Comparison of ENCODE assay signal across 8 cellular contexts in genomic region chr14:50943261-50943942, GRCh38. TPM values are rescaled to one million over a fixed set of nuclear protein-coding genes. Genes with fewer than 3 reads are reported as not detected.
DNase-seq lines count a peak whose midpoint lies in the region; ATAC-seq and TF ChIP-seq lines count a peak whose summit lies in the region.

No MANE protein-coding gene starts in this region.

- peaks cover 6% of the 10 kb centered on the region for H3K4me1 ChIP-seq in CD8-positive, alpha-beta memory T cell (ENCODE audit: insufficient read depth, low read length)
- peaks cover 15% of the 10 kb centered on the region for H3K4me1 ChIP-seq in Loucy (ENCODE audit: insufficient read depth, low read length, poor library complexity, severe bottlenecking)

- no peaks in the 10 kb centered on the region for H3K36me3 ChIP-seq in CD8-positive, alpha-beta memory T cell (ENCODE audit: insufficient read depth, low read length)
- no peaks in the 10 kb centered on the region for H3K36me3 ChIP-seq in Loucy (ENCODE audit: insufficient read depth, low read length)

- H3K4me3 ChIP-seq in CD8-positive, alpha-beta memory T cell (ENCODE audit: low read length): peak overlapping the region; percentile 58
- H3K4me3 ChIP-seq in Loucy (ENCODE audit: low read length, poor library complexity, severe bottlenecking): peak overlapping the region; percentile 81

- no peak for ATAC-seq in stimulated activated naive CD8-positive, alpha-beta T cell treated with anti-CD3 and anti-CD28 coated beads, Interleukin-15, amount 100 ng/mL, for 72 hours
- no peak for ATAC-seq in GM19455 (IDR thresholded peaks at IDR 0.05; ENCODE audit: unreplicated experiment)

- POLR2A ChIA-PET in CD8-positive, alpha-beta memory T cell (lab: Charles Lee): no interaction called here

- H3K36me3 Mint-ChIP-seq in CD8-positive, alpha-beta memory T cell: peaks cover 0 to 6% (median 0%) of the 10 kb centered on the region in 3 donors
- H3K36me3 Mint-ChIP-seq in brain: peaks cover 3% of the 10 kb centered on the region

- CTCF ChIA-PET in CD8-positive, alpha-beta memory T cell (lab: Charles Lee): no interaction called here

- H3K9ac ChIP-seq in Loucy (ENCODE audit: low read depth, low read length, poor library complexity, severe bottlenecking): peak overlapping the region; percentile 75

- peak overlapping the region; percentile 82 for H2AFZ ChIP-seq in Loucy (ENCODE audit: low read length)

- peaks cover 13 to 22% (median 13%) of the 10 kb centered on the region in 3 donors for H3K4me1 Mint-ChIP-seq in CD8-positive, alpha-beta memory T cell
- peaks cover 20% of the 10 kb centered on the region for H3K4me1 Mint-ChIP-seq in brain
- peaks cover 20% of the 10 kb centered on the region for H3K4me1 Mint-ChIP-seq in stimulated activated naive CD8-positive, alpha-beta T cell treated with anti-CD3 and anti-CD28 coated beads, Interleukin-15, amount 100 ng/mL, for 72 hours

- no peaks in the 10 kb centered on the region for H3K9me3 ChIP-seq in CD8-positive, alpha-beta memory T cell (ENCODE audit: low read length)
- H3K9me3 ChIP-seq in Loucy (ENCODE audit: insufficient read depth, low read depth, low read length): no peaks in the 10 kb centered on the region

- peaks cover 22% of the 10 kb centered on the region for H3K27me3 ChIP-seq in CD8-positive, alpha-beta memory T cell (ENCODE audit: insufficient read depth, low read length, poor library complexity, severe bottlenecking)
- no peaks in the 10 kb centered on the region for H3K27me3 ChIP-seq in Loucy (ENCODE audit: insufficient read depth, low read length, poor library complexity, severe bottlenecking)

- no peaks in the 10 kb centered on the region for H4K20me1 ChIP-seq in Loucy (ENCODE audit: insufficient read depth, low read length, poor library complexity, severe bottlenecking)

- H3K27me3 Mint-ChIP-seq in CD8-positive, alpha-beta memory T cell: peaks cover 29 to 56% of the 10 kb centered on the region in 2 donors
- peaks cover 23% of the 10 kb centered on the region for H3K27me3 Mint-ChIP-seq in brain
- H3K27me3 Mint-ChIP-seq in stimulated activated naive CD8-positive, alpha-beta T cell treated with anti-CD3 and anti-CD28 coated beads, Interleukin-15, amount 100 ng/mL, for 72 hours: peaks cover 46% of the 10 kb centered on the region

- peaks cover 8% of the 10 kb centered on the region; the same call in 1 of the 2 replicates for H3F3A ChIP-seq in Loucy (ENCODE audit: low read depth)

- peaks cover 8% of the 10 kb centered on the region; the same call in 1 of the 2 replicates for H3K79me2 ChIP-seq in Loucy (ENCODE audit: insufficient read depth, low read length)

- peak overlapping the region; percentile 44 for H3K27ac ChIP-seq in CD8-positive, alpha-beta memory T cell (ENCODE audit: low read depth, low read length)

- no peak for DNase-seq in CD8-positive, alpha-beta memory T cell
- DNase-seq in left kidney (ENCODE audit: low read depth, low spot score): peak; percentile 72
- no peak for DNase-seq in stimulated activated naive CD8-positive, alpha-beta T cell treated with anti-CD3 and anti-CD28 coated beads, Interleukin-15, amount 100 ng/mL, for 72 hours
- no peak for DNase-seq in T-helper 9 cell
- DNase-seq in middle frontal gyrus (ENCODE audit: extremely low spot score, low spot score): no peak

- peaks cover 0 to 3% (median 0%) of the 10 kb centered on the region in 5 donors for H3K9me3 Mint-ChIP-seq in CD8-positive, alpha-beta memory T cell
- H3K9me3 Mint-ChIP-seq in brain: peaks cover under 1 to 8% (median 3%) of the 10 kb centered on the region in 5 experiments
- H3K9me3 Mint-ChIP-seq in stimulated activated naive CD8-positive, alpha-beta T cell treated with anti-CD3 and anti-CD28 coated beads, Interleukin-15, amount 100 ng/mL, for 72 hours: no peaks in the 10 kb centered on the region

- no peak overlapping the region for H3K27ac Mint-ChIP-seq in CD8-positive, alpha-beta memory T cell
- H3K27ac Mint-ChIP-seq in brain: peak overlapping the region in 1 of 5 experiments; percentile 88
- peak overlapping the region in 1 of 2 donors; percentile 43 for H3K27ac Mint-ChIP-seq in stimulated activated naive CD8-positive, alpha-beta T cell treated with anti-CD3 and anti-CD28 coated beads, Interleukin-15, amount 100 ng/mL, for 72 hours

- no peaks in the 10 kb centered on the region for H3K9me2 ChIP-seq in Loucy (replicated peaks; ENCODE audit: low read depth, low read length)

- H3K4me3 Mint-ChIP-seq in CD8-positive, alpha-beta memory T cell: peak overlapping the region; percentile 38 to 79 (median 66)
- H3K4me3 Mint-ChIP-seq in brain: peak overlapping the region; percentile 83 to 90 (median 85)
- H3K4me3 Mint-ChIP-seq in stimulated activated naive CD8-positive, alpha-beta T cell treated with anti-CD3 and anti-CD28 coated beads, Interleukin-15, amount 100 ng/mL, for 72 hours: peak overlapping the region; percentile 63 to 84

- H3K4me2 ChIP-seq in Loucy (ENCODE audit: low read depth, low read length, poor library complexity, severe bottlenecking): peak overlapping the region; percentile 93

- no peak for TF ChIP-seq CTCF in Loucy (conservative IDR thresholded peaks at IDR 0.05; ENCODE audit: low read length)
- no peak for TF ChIP-seq CTCF in brain (conservative IDR thresholded peaks at IDR 0.05)

RNA-seq across cellular contexts. Expression of gene PYGL, which starts 0.9 kb away (rescaled TPM):
- total RNA-seq in CD8-positive, alpha-beta memory T cell: under 1 TPM; 0.44 to 0.81 TPM
- not detected for polyA plus RNA-seq in CD8-positive, alpha-beta memory T cell
- 2.4 TPM for polyA plus RNA-seq in brain (ENCODE audit: insufficient read depth, low read depth, low replicate concordance)
